Comparison of ENCODE assay signal across 2 cellular contexts in the genomic region with DNA sequence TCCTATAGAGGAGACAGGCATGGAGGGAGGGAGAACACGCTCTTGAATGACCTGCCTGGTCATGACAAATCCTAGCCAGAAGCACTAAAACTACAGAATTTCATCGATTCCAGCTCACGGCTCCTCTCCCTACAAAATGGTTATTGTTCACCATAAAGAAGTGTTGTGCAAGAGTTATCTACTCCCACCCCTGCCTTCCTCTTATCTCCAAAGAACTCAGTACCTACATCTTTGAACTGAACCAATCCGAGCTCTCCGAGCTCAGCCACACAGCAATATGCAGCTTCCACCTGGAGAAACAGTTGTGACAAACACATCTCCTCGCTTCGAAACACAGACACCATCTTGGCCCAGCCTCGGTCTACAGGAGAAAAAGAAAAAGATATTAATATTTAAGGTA.
A peak's percentile ranks its signal among the peaks of the same experiment; 100 is the strongest.
TF ChIP-seq lines count a peak whose summit lies in the region.

No MANE protein-coding gene starts in this region.

TF ChIP-seq in HepG2, 621 proteins besides CTCF, POLR2A, EP300 and RAD21:
- TF ChIP-seq CEBPB (IDR thresholded peaks at IDR 0.05; ENCODE audit: borderline replicate concordance, low read depth, low read length) = peak; percentile 87
- TF ChIP-seq NCOA1 (CRISPR knock-in tag; IDR thresholded peaks at IDR 0.05) = no peak
- peak; percentile 51 for TF ChIP-seq ZNF644 (CRISPR knock-in tag; IDR thresholded peaks at IDR 0.05; ENCODE audit: low read depth)
- TF ChIP-seq SOX5 (CRISPR knock-in tag; IDR thresholded peaks at IDR 0.05; ENCODE audit: borderline replicate concordance) = peak; percentile 57; the same call in 1 of the 2 replicates
- peak; percentile 11; the same call in 1 of the 2 replicates for TF ChIP-seq POGZ (CRISPR knock-in tag; IDR thresholded peaks at IDR 0.05)
- TF ChIP-seq PITX1 (CRISPR knock-in tag; IDR thresholded peaks at IDR 0.05) = no peak
- peak; percentile 13; the same call in 1 of the 2 replicates for TF ChIP-seq SMC3 (IDR thresholded peaks at IDR 0.05; ENCODE audit: low read length)
- TF ChIP-seq RBAK (CRISPR knock-in tag; IDR thresholded peaks at IDR 0.05) = peak; percentile 62; the same call in 1 of the 2 replicates
- peak; percentile 83 for TF ChIP-seq CEBPG (CRISPR knock-in tag; IDR thresholded peaks at IDR 0.05)
- TF ChIP-seq GATAD2A (CRISPR knock-in tag; IDR thresholded peaks at IDR 0.05) = peak; percentile 53
- no peak for TF ChIP-seq U2AF1 (optimal IDR thresholded peaks at IDR 0.05; ENCODE audit: low read depth, low read length)
- no peak for TF ChIP-seq SOX13 (IDR thresholded peaks at IDR 0.05)
- peak in 1 of 2 experiments; percentile 73; a peak in 2 of 4 replicates for TF ChIP-seq SOX13 (CRISPR knock-in tag; conservative IDR thresholded peaks at IDR 0.05 in 1 of 2, IDR thresholded peaks at IDR 0.05 in 1 of 2)
- TF ChIP-seq ZMYM4 (CRISPR knock-in tag; IDR thresholded peaks at IDR 0.05) = 0 out of 2 replicates have a peak, but pooled peaks have one; percentile 20
- TF ChIP-seq, protein P1, sequence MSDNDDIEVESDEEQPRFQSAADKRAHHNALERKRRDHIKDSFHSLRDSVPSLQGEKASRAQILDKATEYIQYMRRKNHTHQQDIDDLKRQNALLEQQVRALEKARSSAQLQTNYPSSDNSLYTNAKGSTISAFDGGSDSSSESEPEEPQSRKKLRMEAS (IDR thresholded peaks at IDR 0.05) = 0 out of 2 replicates have a peak, but pooled peaks have one; percentile 20
- TF ChIP-seq ARID5B (CRISPR knock-in tag; IDR thresholded peaks at IDR 0.05) = peak; percentile 38; the same call in 1 of the 2 replicates
- TF ChIP-seq ZEB1 (IDR thresholded peaks at IDR 0.05; ENCODE audit: insufficient replicate concordance, low read depth) = peak; percentile 53
- TF ChIP-seq SOX6 (IDR thresholded peaks at IDR 0.05) = no peak
- TF ChIP-seq SOX6 (CRISPR knock-in tag; IDR thresholded peaks at IDR 0.05) = peak; percentile 76
- peak; percentile 60; the same call in 1 of the 2 replicates for TF ChIP-seq ZKSCAN5 (CRISPR knock-in tag; IDR thresholded peaks at IDR 0.05)
- no peak for TF ChIP-seq ESRRA (CRISPR knock-in tag; IDR thresholded peaks at IDR 0.05; ENCODE audit: low read depth)
- TF ChIP-seq MYPOP (CRISPR knock-in tag; IDR thresholded peaks at IDR 0.05) = no peak

TF ChIP-seq in K562, 482 proteins besides CTCF, POLR2A, EP300 and RAD21:
- TF ChIP-seq CEBPB (tag; IDR thresholded peaks at IDR 0.05) (peak; percentile 90), RBM25 (IDR thresholded peaks at IDR 0.05; ENCODE audit: low read depth, low read length, severe bottlenecking) (no peak), CEBPG (CRISPR knock-in tag; IDR thresholded peaks at IDR 0.05) (no peak), CEBPG (tag; conservative IDR thresholded peaks at IDR 0.05 in 1 of 2, IDR thresholded peaks at IDR 0.05 in 1 of 2) (peak; percentile 65 to 69), BRD4 (IDR thresholded peaks at IDR 0.05) (no peak), ATF7 (IDR thresholded peaks at IDR 0.05) (no peak)
